In genomic region chr5:126812199-126812570, GRCh38 we compare ENCODE assay signal across 16 cellular contexts. TPM values are rescaled to one million over a fixed set of nuclear protein-coding genes. Genes with fewer than 3 reads are reported as not detected.
DNase-seq lines count a peak whose midpoint lies in the region; ATAC-seq, FAIRE-seq and TF ChIP-seq lines count a peak whose summit lies in the region.
"Had no signal": no experiment of that assay in that cellular context is flagged by ENCODE, and none has a peak within 500 bp of the region (broad histone marks: within the 10 kb centered on the region; RNA-seq: fewer than 3 reads in every experiment).

No MANE protein-coding gene starts in this region.

- no peaks in the 10 kb centered on the region for H3K27me3 Mint-ChIP-seq in activated naive CD4-positive, alpha-beta T cell treated with anti-CD3 and anti-CD28 coated beads for 36 hours (ENCODE audit: low read depth)
- H3K27me3 Mint-ChIP-seq in T-cell, result no peaks in the 10 kb centered on the region
- H3K27me3 Mint-ChIP-seq in stimulated activated memory B cell treated with anti-CD40 and anti-IgM and Interleukin-4, amounts not matched to agents 10 μg/mL and 1 μg/mL and 100 μg/mL, for 72 hours, result no peaks in the 10 kb centered on the region

- H3K36me3 Mint-ChIP-seq in activated naive CD4-positive, alpha-beta T cell treated with anti-CD3 and anti-CD28 coated beads for 36 hours (ENCODE audit: low read depth), result peaks cover 57% of the 10 kb centered on the region
- H3K36me3 Mint-ChIP-seq in T-cell, result peaks cover 33% of the 10 kb centered on the region
- peaks cover 24% of the 10 kb centered on the region for H3K36me3 Mint-ChIP-seq in stimulated activated memory B cell treated with anti-CD40 and anti-IgM and Interleukin-4, amounts not matched to agents 10 μg/mL and 1 μg/mL and 100 μg/mL, for 72 hours

- H3K4me1 Mint-ChIP-seq in activated naive CD4-positive, alpha-beta T cell treated with anti-CD3 and anti-CD28 coated beads for 36 hours (ENCODE audit: low read depth), result peaks cover 54% of the 10 kb centered on the region
- peaks cover 26 to 38% (median 29%) of the 10 kb centered on the region in 3 donors for H3K4me1 Mint-ChIP-seq in T-cell
- peaks cover 41% of the 10 kb centered on the region for H3K4me1 Mint-ChIP-seq in stimulated activated memory B cell treated with anti-CD40 and anti-IgM and Interleukin-4, amounts not matched to agents 10 μg/mL and 1 μg/mL and 100 μg/mL, for 72 hours

- BruUV-seq in endothelial cell of umbilical vein (replicated peaks; lab: Mats Ljungman, UMichigan), result no TSS peak

- H3K4me3 ChIP-seq in endothelial cell of umbilical vein (replicated peaks in 1 of 3; ENCODE audit: insufficient read depth in 1 of 3, low read depth in 1 of 3, low read length in 3 of 3), result peak overlapping the region in 1 of 3 experiments; percentile 11
- H3K4me3 ChIP-seq: adrenal gland, SK-N-MC, vagina had no signal

- TF ChIP-seq CTCF in endothelial cell of umbilical vein (IDR thresholded peaks at IDR 0.05; ENCODE audit: extremely low read depth in 1 of 2, insufficient read depth in 1 of 2, low read depth in 1 of 2, low read length in 2 of 2), result no peak

- H3K4me3 Mint-ChIP-seq in activated naive CD4-positive, alpha-beta T cell treated with anti-CD3 and anti-CD28 coated beads for 36 hours, result peak overlapping the region; percentile 49
- H3K4me3 Mint-ChIP-seq in T-cell, result peak overlapping the region; percentile 23 to 61 (median 31)
- no peak overlapping the region for H3K4me3 Mint-ChIP-seq in stimulated activated memory B cell treated with anti-CD40 and anti-IgM and Interleukin-4, amounts not matched to agents 10 μg/mL and 1 μg/mL and 100 μg/mL, for 72 hours

- peaks cover 0 to 9% of the 10 kb centered on the region in 2 experiments for H3K36me3 ChIP-seq in endothelial cell of umbilical vein (ENCODE audit: control insufficient read depth in 2 of 2, extremely low read depth in 1 of 2, insufficient read depth in 2 of 2, low read length in 2 of 2)
- H3K36me3 ChIP-seq: adrenal gland, vagina had no signal

- no peaks in the 10 kb centered on the region for H3K9me1 ChIP-seq in endothelial cell of umbilical vein (replicated peaks; ENCODE audit: control insufficient read depth, extremely low read depth, insufficient read depth, low read length)

- TF ChIP-seq POLR2A in endothelial cell of umbilical vein (IDR thresholded peaks at IDR 0.05; ENCODE audit: low read depth, low read length), result no peak

- dilution Hi-C loops in endothelial cell of umbilical vein (cut with MboI; ENCODE audit: extremely low pct_ligation_motif_present, low sequenced_read_pairs), result no loop called here

- peaks cover 49% of the 10 kb centered on the region for H3K79me2 ChIP-seq in endothelial cell of umbilical vein (ENCODE audit: control insufficient read depth, insufficient read depth, low read length)

- H3K9me3 ChIP-seq in endothelial cell of umbilical vein (replicated peaks; ENCODE audit: control insufficient read depth, insufficient read depth, low read length), result no peaks in the 10 kb centered on the region
- H3K9me3 ChIP-seq: adrenal gland, vagina had no signal

- peak overlapping the region; percentile 64 for H3K4me2 ChIP-seq in endothelial cell of umbilical vein (ENCODE audit: insufficient read depth, low read length)

- H2AFZ ChIP-seq in endothelial cell of umbilical vein (ENCODE audit: low read depth, low read length), result no peak overlapping the region

- no peak for FAIRE-seq in endothelial cell of umbilical vein (lab: Jason Lieb, UNC)
- FAIRE-seq: kidney, small intestine had no signal

- CTCF ChIA-PET in activated naive CD4-positive, alpha-beta T cell treated with anti-CD3 and anti-CD28 coated beads for 36 hours (lab: Charles Lee), result interaction anchor here (1.1 to 5.2 kb wide), 3 partner anchors 33 to 136 kb away, joined by 3 to 48 read pairs (median 29); partner anchors contain the start of gene LMNB1
- CTCF ChIA-PET in T-cell (lab: Charles Lee), result interaction anchor here in 1 of 2 donors (0.5 to 5.4 kb wide), 6 partner anchors 11 to 681 kb away, joined by 3 to 61 read pairs (median 6); no protein-coding TSS in a partner anchor
- CTCF ChIA-PET in endothelial cell of umbilical vein (lab: Charles Lee), result interaction anchor here (0.8 to 4.4 kb wide), 6 partner anchors 10 to 630 kb away, joined by 3 to 47 read pairs (median 4); partner anchors contain the start of gene LMNB1

- H3K4me1 ChIP-seq in endothelial cell of umbilical vein (ENCODE audit: control insufficient read depth, extremely low read depth, insufficient read depth, low read length), result peaks cover 48% of the 10 kb centered on the region
- H3K4me1 ChIP-seq: adrenal gland, foreskin keratinocyte, vagina had no signal

- POLR2A ChIA-PET in T-cell (lab: Charles Lee) (interaction anchor here in 1 of 2 donors (1.2 to 3.1 kb wide), 3 partner anchors 11 to 41 kb away, joined by 3 to 41 read pairs (median 6); partner anchors contain the start of gene LMNB1), endothelial cell of umbilical vein (lab: Charles Lee) (no interaction called here)

- H3K9me3 Mint-ChIP-seq in activated naive CD4-positive, alpha-beta T cell treated with anti-CD3 and anti-CD28 coated beads for 36 hours, result no peaks in the 10 kb centered on the region
- H3K9me3 Mint-ChIP-seq in T-cell, result no peaks in the 10 kb centered on the region
- H3K9me3 Mint-ChIP-seq in stimulated activated memory B cell treated with anti-CD40 and anti-IgM and Interleukin-4, amounts not matched to agents 10 μg/mL and 1 μg/mL and 100 μg/mL, for 72 hours, result no peaks in the 10 kb centered on the region

- H3K27ac Mint-ChIP-seq in activated naive CD4-positive, alpha-beta T cell treated with anti-CD3 and anti-CD28 coated beads for 36 hours, result peak overlapping the region; percentile 98
- peak overlapping the region; percentile 89 to 93 for H3K27ac Mint-ChIP-seq in T-cell
- H3K27ac Mint-ChIP-seq in stimulated activated memory B cell treated with anti-CD40 and anti-IgM and Interleukin-4, amounts not matched to agents 10 μg/mL and 1 μg/mL and 100 μg/mL, for 72 hours, result peak overlapping the region; percentile 71

- intact Hi-C loops in activated naive CD4-positive, alpha-beta T cell treated with anti-CD3 and anti-CD28 coated beads for 36 hours (cut with micrococcal nuclease), result loop anchor here (1.0 kb wide), 3 partner anchors 136 to 218 kb away; partner anchors contain the start of gene MARCHF3
- intact Hi-C loops in endothelial cell of umbilical vein (cut with micrococcal nuclease), result no loop called here

- peak; percentile 48 for DNase-seq in activated naive CD4-positive, alpha-beta T cell treated with anti-CD3 and anti-CD28 coated beads for 36 hours
- DNase-seq in activated naive CD4-positive, alpha-beta T cell (lab: John Stamatoyannopoulos, UW), result no peak
- DNase-seq in T-cell (no peak), endothelial cell of umbilical vein (ENCODE audit: low read depth, low spot score) (no peak), NCI-H345 treated with DMSO at 0.1 percent for 48 hours (lab: John Stamatoyannopoulos, UW; ENCODE audit: unreplicated experiment) (no peak), ecto neural progenitor cell (ENCODE audit: low spot score) (no peak)
- DNase-seq: adrenal gland, dorsolateral prefrontal cortex, kidney, NCI-H187, small intestine had no signal

- peak overlapping the region; percentile 49 for H3K9ac ChIP-seq in endothelial cell of umbilical vein (replicated peaks; ENCODE audit: extremely low read depth, insufficient read depth, low read length)

- no peaks in the 10 kb centered on the region for H3K27me3 ChIP-seq in endothelial cell of umbilical vein (ENCODE audit: control insufficient read depth in 2 of 2, insufficient read depth in 2 of 2, low read length in 2 of 2)
- H3K27me3 ChIP-seq: adrenal gland, dorsolateral prefrontal cortex, foreskin keratinocyte, vagina had no signal

- peak overlapping the region; percentile 93 for H3K27ac ChIP-seq in endothelial cell of umbilical vein (ENCODE audit: insufficient read depth, low read depth, low read length)
- H3K27ac ChIP-seq: foreskin keratinocyte, SK-N-MC, vagina had no signal

- no peaks in the 10 kb centered on the region for H4K20me1 ChIP-seq in endothelial cell of umbilical vein (replicated peaks; ENCODE audit: control insufficient read depth, extremely low read depth, insufficient read depth, low read length)

- ATAC-seq in T-cell (replicated peaks in 1 of 4) (no peak), HG02973 (IDR thresholded peaks at IDR 0.05; ENCODE audit: unreplicated experiment) (no peak)
- ATAC-seq in stimulated activated memory B cell treated with anti-CD40 and anti-IgM and Interleukin-4, amounts not matched to agents 10 μg/mL and 1 μg/mL and 100 μg/mL, for 72 hours, result no peak
- ATAC-seq: foreskin keratinocyte had no signal

TF ChIP-seq in endothelial cell of umbilical vein, 7 proteins besides CTCF, POLR2A, EP300 and RAD21:
- no peak for TF ChIP-seq MYC (IDR thresholded peaks at IDR 0.05; ENCODE audit: low read depth, low read length)
- TF ChIP-seq FOS (IDR thresholded peaks at IDR 0.05; ENCODE audit: borderline replicate concordance, insufficient read depth, low read length), result no peak
- no peak for TF ChIP-seq EZH2 (IDR thresholded peaks at IDR 0.05; ENCODE audit: borderline replicate concordance, low read depth, low read length, severe bottlenecking)
- TF ChIP-seq POLR2AphosphoS5 (IDR thresholded peaks at IDR 0.05; ENCODE audit: insufficient read depth, low read depth, low read length), result no peak
- TF ChIP-seq JUN (IDR thresholded peaks at IDR 0.05; ENCODE audit: borderline replicate concordance, insufficient read depth, insufficient read length, low read depth), result no peak
- TF ChIP-seq GATA2 (IDR thresholded peaks at IDR 0.05; ENCODE audit: insufficient read depth, insufficient read length, low read depth, low read length), result no peak
- TF ChIP-seq, protein P1, sequence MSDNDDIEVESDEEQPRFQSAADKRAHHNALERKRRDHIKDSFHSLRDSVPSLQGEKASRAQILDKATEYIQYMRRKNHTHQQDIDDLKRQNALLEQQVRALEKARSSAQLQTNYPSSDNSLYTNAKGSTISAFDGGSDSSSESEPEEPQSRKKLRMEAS (IDR thresholded peaks at IDR 0.05; ENCODE audit: insufficient read depth, insufficient read length), result no peak
TF ChIP-seq in endothelial cell of umbilical vein: peak in this region for 0.

RNA-seq across cellular contexts. Expression of gene LMNB1, which starts 35.2 kb away (rescaled TPM):
- total RNA-seq in activated naive CD4-positive, alpha-beta T cell treated with anti-CD3 and anti-CD28 coated beads for 36 hours, result 100 to 1,000 TPM; 274 to 289 TPM
- total RNA-seq in T-cell (10 to 100 TPM; 25.6 to 36.6 (median 30.9) TPM), endothelial cell of umbilical vein (134 and 144 TPM in 2 replicates)
- polyA plus RNA-seq in endothelial cell of umbilical vein, result 45.2 and 45.3 TPM in 2 replicates
- 42.4 and 43.6 TPM in 2 replicates for polyA plus RNA-seq in endothelial cell of umbilical vein (2011; cell fraction: cytosol; rRNA removed)
- 29.9 and 43.9 TPM in 2 replicates for polyA plus RNA-seq in endothelial cell of umbilical vein (2011; cell fraction: nucleus; rRNA removed)
- polyA plus RNA-seq in endothelial cell of umbilical vein (2012), result 37.5 and 82.9 TPM in 2 replicates
- polyA minus RNA-seq in endothelial cell of umbilical vein, result 26.2 and 28.9 TPM in 2 replicates
- polyA minus RNA-seq in endothelial cell of umbilical vein (2011; cell fraction: cytosol; rRNA and poly(A)+ RNA removed), result 45.5 TPM
- polyA minus RNA-seq in endothelial cell of umbilical vein (2011; cell fraction: nucleus; rRNA and poly(A)+ RNA removed), result 23.3 and 28.1 TPM in 2 replicates
